31 cellular contexts compared by ENCODE assay signal in the genomic region with DNA sequence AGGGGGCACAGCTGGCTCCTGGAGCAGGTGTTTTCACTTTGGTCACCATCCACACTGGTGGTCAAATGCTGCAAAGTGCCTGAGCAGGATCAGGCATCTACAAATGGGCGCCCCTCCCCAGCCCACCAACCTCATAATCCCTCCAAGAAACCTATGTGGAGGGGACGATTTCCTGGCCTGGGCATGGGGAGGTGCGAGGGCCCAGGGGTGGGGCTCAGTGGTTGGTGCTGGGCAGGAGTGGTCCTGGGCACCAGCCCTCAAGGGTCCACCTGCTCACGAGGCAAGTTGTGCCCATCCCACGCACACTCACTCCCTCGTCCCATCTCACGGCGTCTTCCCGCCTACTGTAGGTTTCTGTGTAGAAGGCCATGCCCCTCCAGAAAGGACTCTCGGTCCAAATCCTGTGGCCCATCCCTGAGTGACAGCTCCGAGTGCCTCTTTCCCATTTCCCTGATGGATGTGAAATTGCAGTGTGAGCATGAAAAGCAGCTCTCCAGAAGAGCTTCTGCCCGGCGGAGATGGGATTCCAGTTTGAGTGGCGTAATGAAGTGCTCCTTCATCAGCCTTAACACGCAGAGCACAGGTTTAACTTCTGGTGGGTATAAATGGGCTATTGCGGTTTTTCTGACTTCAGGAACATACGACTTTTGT.
"Had no signal": no experiment of that assay in that cellular context is flagged by ENCODE, and none has a peak within 500 bp of the region (broad histone marks: within the 10 kb centered on the region; RNA-seq: fewer than 3 reads in every experiment).

No MANE protein-coding gene starts in this region.

- H3K4me3 ChIP-seq: adrenal gland, ascending aorta, cardiac muscle cell, gastroesophageal sphincter, hepatocyte, ovary, prostate gland, stomach, thyroid gland, upper lobe of left lung had no signal

- H3K36me3 ChIP-seq: adrenal gland, ovary, prostate gland had no signal

- H3K4me2 ChIP-seq: hepatocyte had no signal

- H3K4me3 Mint-ChIP-seq: activated CD4-positive, alpha-beta memory T cell treated with anti-CD3 and anti-CD28 coated beads for 36 hours; activated naive CD4-positive, alpha-beta T cell treated with anti-CD3 and anti-CD28 coated beads for 36 hours; activated naive CD8-positive, alpha-beta T cell treated with anti-CD3 and anti-CD28 coated beads for 36 hours; activated T-helper 1 cell treated with anti-CD3 and anti-CD28 coated beads, Interleukin-12 subunit alpha, Interleukin-12 subunit beta, Interleukin-2, Interleukin-4 antibody, amounts not matched to agents 30 ng/mL and 10 ng/mL and 1 ng/mL, durations not matched to agents 14 hours and 24 hours and 36 hours; brain; effector memory CD8-positive, alpha-beta T cell; memory B cell; nephron progenitor cell; stimulated activated memory B cell treated with anti-CD40 and anti-IgM and Interleukin-4, amounts not matched to agents 10 μg/mL and 1 μg/mL and 100 μg/mL, for 72 hours had no signal

- H3K4me1 ChIP-seq: adrenal gland, gastroesophageal sphincter, prostate gland, stomach, thyroid gland, upper lobe of left lung had no signal

- H3K9me3 ChIP-seq: adrenal gland, ascending aorta, gastroesophageal sphincter, ovary, prostate gland, stomach, thyroid gland, upper lobe of left lung had no signal

- H3K27me3 ChIP-seq: adrenal gland, ascending aorta, cardiac muscle cell, gastroesophageal sphincter, hepatocyte, ovary, stomach, thyroid gland, upper lobe of left lung had no signal

- ATAC-seq: activated CD4-positive, CD25-positive, alpha-beta regulatory T cell treated with anti-CD3 and anti-CD28 coated beads, Interleukin-2, amount 50 U/mL, for 24 hours; effector memory CD8-positive, alpha-beta T cell; gastroesophageal sphincter; sciatic nerve; stimulated activated memory B cell treated with anti-CD40 and anti-IgM and Interleukin-4, amounts not matched to agents 10 μg/mL and 1 μg/mL and 100 μg/mL, for 72 hours had no signal

- H3K27ac ChIP-seq: adrenal gland, ascending aorta, cardiac muscle cell, gastroesophageal sphincter, hepatocyte, ovary, prostate gland, stomach, thyroid gland, upper lobe of left lung, WERI-Rb-1 had no signal

- DNase-seq: activated CD4-positive, alpha-beta memory T cell treated with anti-CD3 and anti-CD28 coated beads for 36 hours; activated CD4-positive, alpha-beta T cell treated with anti-CD3 and anti-CD28 coated beads for 48 hours; activated CD8-positive, alpha-beta memory T cell treated with anti-CD3 and anti-CD28 coated beads, Interleukin-2, amount 50 U/mL, for 4 hours; activated effector memory CD4-positive, alpha-beta T cell treated with anti-CD3 and anti-CD28 coated beads, Interleukin-2, amount 50 U/mL, for 16 hours; activated naive CD4-positive, alpha-beta T cell treated with anti-CD3 and anti-CD28 coated beads for 36 hours; activated naive CD8-positive, alpha-beta T cell treated with anti-CD3 and anti-CD28 coated beads for 36 hours; activated T-cell treated with anti-CD3 and anti-CD28 coated beads, Interleukin-2, amount 50 U/mL, for 1 hour; adrenal gland; cortex of kidney; effector memory CD8-positive, alpha-beta T cell; erythroblast; nephron progenitor cell; ovary; retina; small intestine; stimulated activated CD4-positive, alpha-beta T cell treated with anti-CD3 and anti-CD28 coated beads, Interleukin-4, amount 100 ng/mL, for 24 hours; stomach; thyroid gland; upper lobe of left lung; WERI-Rb-1 had no signal

- H2AFZ ChIP-seq: hepatocyte had no signal

- H3K36me3 Mint-ChIP-seq: activated naive CD8-positive, alpha-beta T cell treated with anti-CD3 and anti-CD28 coated beads for 36 hours had no signal

- H3K27ac Mint-ChIP-seq: activated CD4-positive, alpha-beta memory T cell treated with anti-CD3 and anti-CD28 coated beads for 36 hours; activated naive CD4-positive, alpha-beta T cell treated with anti-CD3 and anti-CD28 coated beads for 36 hours; activated naive CD8-positive, alpha-beta T cell treated with anti-CD3 and anti-CD28 coated beads for 36 hours; activated T-helper 1 cell treated with anti-CD3 and anti-CD28 coated beads, Interleukin-12 subunit alpha, Interleukin-12 subunit beta, Interleukin-2, Interleukin-4 antibody, amounts not matched to agents 30 ng/mL and 10 ng/mL and 1 ng/mL, durations not matched to agents 14 hours and 24 hours and 36 hours; brain; effector memory CD8-positive, alpha-beta T cell; memory B cell; nephron progenitor cell had no signal

- H3K9me3 Mint-ChIP-seq: activated CD4-positive, alpha-beta memory T cell treated with anti-CD3 and anti-CD28 coated beads for 36 hours; activated naive CD4-positive, alpha-beta T cell treated with anti-CD3 and anti-CD28 coated beads for 36 hours; activated naive CD8-positive, alpha-beta T cell treated with anti-CD3 and anti-CD28 coated beads for 36 hours; activated T-helper 1 cell treated with anti-CD3 and anti-CD28 coated beads, Interleukin-12 subunit alpha, Interleukin-12 subunit beta, Interleukin-2, Interleukin-4 antibody, amounts not matched to agents 30 ng/mL and 10 ng/mL and 1 ng/mL, durations not matched to agents 14 hours and 24 hours and 36 hours; effector memory CD8-positive, alpha-beta T cell; memory B cell; stimulated activated memory B cell treated with anti-CD40 and anti-IgM and Interleukin-4, amounts not matched to agents 10 μg/mL and 1 μg/mL and 100 μg/mL, for 72 hours had no signal

- H3K27me3 Mint-ChIP-seq: activated CD4-positive, alpha-beta memory T cell treated with anti-CD3 and anti-CD28 coated beads for 36 hours; effector memory CD8-positive, alpha-beta T cell; memory B cell; stimulated activated memory B cell treated with anti-CD40 and anti-IgM and Interleukin-4, amounts not matched to agents 10 μg/mL and 1 μg/mL and 100 μg/mL, for 72 hours had no signal
